In genomic region chr14:52868911-52869611, GRCh38 we compare ENCODE assay signal across 1 cellular context.
A peak's percentile ranks its signal among the peaks of the same experiment; 100 is the strongest.
TF ChIP-seq lines count a peak whose summit lies in the region.

No MANE protein-coding gene starts in this region.

TF ChIP-seq in IMR-90, 13 proteins besides CTCF, POLR2A, EP300 and RAD21 (continued from another document):
- TF ChIP-seq ELK1 (IDR thresholded peaks at IDR 0.05; ENCODE audit: borderline replicate concordance, low read depth, low read length) (no peak), RFX5 (IDR thresholded peaks at IDR 0.05; ENCODE audit: low read depth, low read length) (no peak), CEBPB (IDR thresholded peaks at IDR 0.05; ENCODE audit: low read depth, low read length) (peak; percentile 31; the same call in 1 of the 2 replicates)
